ENCODE assay signal across 12 cellular contexts in the genomic region with DNA sequence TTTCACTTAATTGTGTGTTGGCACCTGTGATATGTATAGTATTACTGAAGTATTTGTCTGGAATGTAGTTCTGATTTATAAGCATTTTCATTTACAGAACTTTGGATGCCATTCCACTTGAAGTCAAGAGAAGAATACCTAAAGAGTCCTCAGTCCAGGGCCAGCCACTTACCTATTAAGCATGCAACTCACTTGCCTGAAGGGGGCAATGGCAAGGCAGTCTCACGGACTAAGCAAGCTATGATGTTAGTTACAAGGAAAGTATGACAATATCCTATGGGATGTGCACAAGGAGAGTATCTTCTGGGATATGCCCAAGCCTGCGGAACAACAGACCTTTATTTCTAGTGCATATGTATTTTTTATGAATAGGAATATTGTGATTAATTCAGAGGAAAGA.
"Had no signal": no experiment of that assay in that cellular context is flagged by ENCODE, and none has a peak within 500 bp of the region (broad histone marks: within the 10 kb centered on the region; RNA-seq: fewer than 3 reads in every experiment).

No MANE protein-coding gene starts in this region.

- H3K4me1 ChIP-seq: esophagus squamous epithelium, stomach had no signal

- H3K36me3 ChIP-seq: esophagus squamous epithelium, stomach had no signal

- H3K9me3 ChIP-seq: esophagus squamous epithelium, stomach had no signal

- DNase-seq: activated CD4-positive, alpha-beta T cell treated with anti-CD3 and anti-CD28 coated beads for 48 hours; activated CD8-positive, alpha-beta memory T cell treated with anti-CD3 and anti-CD28 coated beads, Interleukin-2, amount 50 U/mL, for 48 hours; activated CD8-positive, alpha-beta T cell treated with anti-CD3 and anti-CD28 coated beads, Interleukin-2, amount 10 ng/mL, durations not matched to agents 7 days and 5 days; activated naive CD8-positive, alpha-beta T cell treated with anti-CD3 and anti-CD28 coated beads, Interleukin-2, amount 10 ng/mL, durations not matched to agents 7 days and 5 days; anterior cingulate cortex; esophagus squamous epithelium; foreskin fibroblast; kidney; nephron progenitor cell; stimulated activated CD4-positive, alpha-beta T cell treated with anti-CD3 and anti-CD28 coated beads, Interleukin-4, amount 100 ng/mL, for 1 hour; stomach; T-helper 1 cell had no signal

- H3K27ac ChIP-seq: esophagus squamous epithelium, stomach had no signal

- H3K27me3 ChIP-seq: esophagus squamous epithelium, stomach had no signal

- H3K4me3 ChIP-seq: esophagus squamous epithelium, stomach had no signal

- ATAC-seq: activated CD8-positive, alpha-beta T cell treated with anti-CD3 and anti-CD28 coated beads, Interleukin-2, amount 10 ng/mL, durations not matched to agents 7 days and 5 days had no signal
